Comparison of ENCODE assay signal across 13 cellular contexts in genomic region chr5:168317096-168317520, GRCh38. TPM values are rescaled to one million over a fixed set of nuclear protein-coding genes. Genes with fewer than 3 reads are reported as not detected.
DNase-seq lines count a peak whose midpoint lies in the region; TF ChIP-seq lines count a peak whose summit lies in the region.
"Had no signal": no experiment of that assay in that cellular context is flagged by ENCODE, and none has a peak within 500 bp of the region (broad histone marks: within the 10 kb centered on the region; RNA-seq: fewer than 3 reads in every experiment).

No MANE protein-coding gene starts in this region.

- no peak overlapping the region for H4K8ac ChIP-seq in mesendoderm (ENCODE audit: low read depth, low read length)

- no peak overlapping the region for H3K4me3 Mint-ChIP-seq in activated naive CD4-positive, alpha-beta T cell treated with anti-CD3 and anti-CD28 coated beads for 36 hours
- H3K4me3 Mint-ChIP-seq: activated CD8-positive, alpha-beta T cell treated with anti-CD3 and anti-CD28 coated beads, Interleukin-2, amount 10 ng/mL, durations not matched to agents 7 days and 5 days had no signal

- no peak overlapping the region for H2BK15ac ChIP-seq in mesendoderm (replicated peaks; ENCODE audit: low read depth)

- H3K9me3 ChIP-seq in suprapubic skin: no peaks in the 10 kb centered on the region
- no peaks in the 10 kb centered on the region for H3K9me3 ChIP-seq in vagina
- H3K9me3 ChIP-seq: sigmoid colon had no signal

- H3K79me2 ChIP-seq in mesendoderm (ENCODE audit: control insufficient read depth, insufficient read depth, low read length): peaks cover 6% of the 10 kb centered on the region

- H3K27me3 ChIP-seq in mesendoderm (ENCODE audit: insufficient read depth, low read length, poor library complexity) (no peaks in the 10 kb centered on the region), suprapubic skin (no peaks in the 10 kb centered on the region), vagina (no peaks in the 10 kb centered on the region)
- H3K27me3 ChIP-seq: sigmoid colon had no signal

- DNase-seq in NCI-H226 (peak; percentile 83), caudate nucleus (lab: John Stamatoyannopoulos, UW) (peak in 10 of 61 donors; percentile 27 to 60 (median 43)), mesendoderm (peak; percentile 64), suprapubic skin (ENCODE audit: low spot score in 2 of 2) (no peak), vagina (ENCODE audit: extremely low spot score in 2 of 2) (no peak), AG20443 (ENCODE audit: low spot score) (no peak)
- no peak for DNase-seq in activated naive CD4-positive, alpha-beta T cell treated with anti-CD3 and anti-CD28 coated beads for 36 hours
- DNase-seq: activated CD8-positive, alpha-beta T cell treated with anti-CD3 and anti-CD28 coated beads, Interleukin-2, amount 10 ng/mL, durations not matched to agents 7 days and 5 days; central memory CD4-positive, alpha-beta T cell; KG1; NCI-H1694 treated with DMSO at 0.1 percent for 48 hours; NCI-H748 treated with DMSO at 0.1 percent for 48 hours; sigmoid colon had no signal

- H3K9me3 Mint-ChIP-seq in activated naive CD4-positive, alpha-beta T cell treated with anti-CD3 and anti-CD28 coated beads for 36 hours: no peaks in the 10 kb centered on the region

- TF ChIP-seq EP300 in suprapubic skin (IDR thresholded peaks at IDR 0.05): no peak

- H3K27ac Mint-ChIP-seq in activated naive CD4-positive, alpha-beta T cell treated with anti-CD3 and anti-CD28 coated beads for 36 hours: no peak overlapping the region
- H3K27ac Mint-ChIP-seq: activated CD8-positive, alpha-beta T cell treated with anti-CD3 and anti-CD28 coated beads, Interleukin-2, amount 10 ng/mL, durations not matched to agents 7 days and 5 days had no signal

- H3K36me3 Mint-ChIP-seq in activated naive CD4-positive, alpha-beta T cell treated with anti-CD3 and anti-CD28 coated beads for 36 hours (ENCODE audit: low read depth): peaks cover 1% of the 10 kb centered on the region

- no peak overlapping the region for H2AK5ac ChIP-seq in mesendoderm (ENCODE audit: low read length)

- no peak overlapping the region for H3K56ac ChIP-seq in mesendoderm (ENCODE audit: low read length)

- no peak overlapping the region for H3K4me3 ChIP-seq in mesendoderm (ENCODE audit: low read length)
- H3K4me3 ChIP-seq in suprapubic skin: no peak overlapping the region
- H3K4me3 ChIP-seq in vagina: no peak overlapping the region
- H3K4me3 ChIP-seq: sigmoid colon had no signal

- H3K36me3 ChIP-seq in mesendoderm (ENCODE audit: control insufficient read depth, insufficient read depth, low read length) (no peaks in the 10 kb centered on the region), suprapubic skin (no peaks in the 10 kb centered on the region), vagina (no peaks in the 10 kb centered on the region)
- H3K36me3 ChIP-seq: sigmoid colon had no signal

- no CpG with 5 or more reads among the region's 8 CpGs for WGBS in mesendoderm (ENCODE audit: extremely low coverage, insufficient coverage, low lambda C conversion rate)
- WGBS in suprapubic skin: 75% methylated on average over 8 of the region's 8 CpGs

- H3K4me2 ChIP-seq in mesendoderm (ENCODE audit: low read length): no peak overlapping the region

- no peak for TF ChIP-seq CTCF in suprapubic skin (IDR thresholded peaks at IDR 0.05)
- no peak for TF ChIP-seq CTCF in vagina (IDR thresholded peaks at IDR 0.05)

- H3K18ac ChIP-seq in mesendoderm (ENCODE audit: low read length): no peak overlapping the region

- no peak overlapping the region for H2BK120ac ChIP-seq in mesendoderm (ENCODE audit: low read depth, low read length)

- intact Hi-C loops in vagina (cut with DNase I): no loop called here
- intact Hi-C loops in activated naive CD4-positive, alpha-beta T cell treated with anti-CD3 and anti-CD28 coated beads for 36 hours (cut with micrococcal nuclease): no loop called here

- H3K27ac ChIP-seq in caudate nucleus (ENCODE audit: low read depth, low read length) (peak overlapping the region; percentile 68), mesendoderm (ENCODE audit: low read depth, low read length) (no peak overlapping the region), suprapubic skin (peak overlapping the region; percentile 27), vagina (no peak overlapping the region)
- H3K27ac ChIP-seq: sigmoid colon had no signal

- peaks cover 3% of the 10 kb centered on the region for H3K27me3 Mint-ChIP-seq in activated naive CD4-positive, alpha-beta T cell treated with anti-CD3 and anti-CD28 coated beads for 36 hours (ENCODE audit: low read depth)

- TF ChIP-seq POLR2A in suprapubic skin (IDR thresholded peaks at IDR 0.05) (no peak), vagina (IDR thresholded peaks at IDR 0.05) (no peak)

- CTCF ChIA-PET in activated naive CD4-positive, alpha-beta T cell treated with anti-CD3 and anti-CD28 coated beads for 36 hours (lab: Charles Lee): no interaction called here

- no peak overlapping the region for H3K23ac ChIP-seq in mesendoderm (ENCODE audit: low read length)

- no peak overlapping the region for H4K5ac ChIP-seq in mesendoderm (ENCODE audit: low read length)

- no peaks in the 10 kb centered on the region for H3K4me1 ChIP-seq in mesendoderm (ENCODE audit: control insufficient read depth, low read depth, low read length)
- peaks cover 17% of the 10 kb centered on the region for H3K4me1 ChIP-seq in suprapubic skin
- no peaks in the 10 kb centered on the region for H3K4me1 ChIP-seq in vagina
- H3K4me1 ChIP-seq: sigmoid colon had no signal

- peaks cover 8% of the 10 kb centered on the region for H3K79me1 ChIP-seq in mesendoderm (ENCODE audit: low read length)

- no peak overlapping the region for H3K9ac ChIP-seq in mesendoderm (ENCODE audit: low read length)

- no peaks in the 10 kb centered on the region for H3K4me1 Mint-ChIP-seq in activated naive CD4-positive, alpha-beta T cell treated with anti-CD3 and anti-CD28 coated beads for 36 hours (ENCODE audit: low read depth)

- no peak overlapping the region for H2BK5ac ChIP-seq in mesendoderm (ENCODE audit: low read length)

- H3K4ac ChIP-seq in mesendoderm (ENCODE audit: low read depth, low read length): no peak overlapping the region

RNA-seq across cellular contexts. Expression of gene WWC1, which starts 25.7 kb away (rescaled TPM):
- polyA plus RNA-seq in mesendoderm (2013, experiment 1 of 2): 23.3 TPM
- polyA plus RNA-seq in mesendoderm (2013, experiment 2 of 2): 24.1 TPM
- total RNA-seq in suprapubic skin (10 to 100 TPM; 28.3 to 38.3 (median 31.6) TPM), vagina (18.7 TPM)
- total RNA-seq in activated naive CD4-positive, alpha-beta T cell treated with anti-CD3 and anti-CD28 coated beads for 36 hours: 1 to 10 TPM; 1.7 to 2.1 TPM
- total RNA-seq: activated CD8-positive, alpha-beta T cell treated with anti-CD3 and anti-CD28 coated beads, Interleukin-2, amount 10 ng/mL, durations not matched to agents 7 days and 5 days had no signal

Comparison
In these comparisons a context has a peak if more than half of its experiments do, and no peak if none do; other contexts are left out.
1. DNase-seq: peak in NCI-H226 (single experiment) and mesendoderm (single experiment); none in suprapubic skin (0 of 2), vagina (0 of 2), activated naive CD4-positive, alpha-beta T cell treated with anti-CD3 and anti-CD28 coated beads for 36 hours (single experiment) and AG20443 (single experiment).
2. H3K27ac ChIP-seq: peak in caudate nucleus (single experiment) and suprapubic skin (single experiment); none in mesendoderm (single experiment) and vagina (single experiment).